ENCODE assay signal across 1 cellular context in the genomic region with DNA sequence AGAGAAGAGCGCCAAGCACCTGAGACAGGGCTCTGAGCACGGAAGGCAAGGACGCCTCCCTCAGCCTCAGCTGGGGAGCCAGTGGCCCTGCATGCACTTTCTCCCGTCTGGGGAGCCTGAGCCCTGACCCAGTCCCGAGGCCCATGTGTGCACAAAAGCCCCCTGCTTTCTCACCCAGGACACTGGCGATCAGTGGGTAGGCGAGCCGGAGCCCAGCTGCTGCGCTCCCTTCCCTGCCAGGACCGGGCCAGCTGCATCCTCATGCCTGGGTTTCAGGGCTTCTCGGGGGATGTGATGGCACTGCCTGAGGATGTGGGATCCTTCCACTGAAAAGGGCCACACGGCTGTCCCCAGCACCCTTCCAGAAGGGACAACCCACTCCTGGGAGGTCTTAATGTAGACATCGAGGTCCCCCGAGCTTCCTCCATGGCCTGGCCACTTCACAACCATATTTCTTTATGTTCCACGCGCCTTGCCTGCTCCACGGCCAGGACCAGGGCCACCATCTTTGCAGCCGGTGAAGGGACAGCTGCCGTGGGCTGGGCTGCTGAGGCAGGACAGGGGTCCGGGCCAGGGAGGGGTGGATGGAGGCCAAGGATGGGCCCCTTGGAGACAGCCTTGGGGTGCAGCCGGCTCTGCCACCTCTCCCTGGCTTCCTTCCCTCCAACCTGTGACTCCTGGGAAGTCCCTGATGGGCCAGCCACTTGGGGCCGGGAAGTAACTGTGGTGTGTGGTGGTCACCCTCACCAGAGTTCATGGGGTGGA.
TF ChIP-seq lines count a peak whose summit lies in the region.

No MANE protein-coding gene starts in this region.

TF ChIP-seq in K562, 482 proteins besides CTCF, POLR2A, EP300 and RAD21:
- TF ChIP-seq RBM14 (IDR thresholded peaks at IDR 0.05; ENCODE audit: borderline replicate concordance, insufficient read depth, low read depth, low read length) (0 out of 2 replicates have a peak, but pooled peaks have one; percentile 44), TFAP4 (CRISPR knock-in tag; IDR thresholded peaks at IDR 0.05; ENCODE audit: borderline replicate concordance) (peak; percentile 36; the same call in 1 of the 2 replicates), KDM5B (IDR thresholded peaks at IDR 0.05; ENCODE audit: insufficient replicate concordance, low read depth, low read length) (peak; percentile 16)
